In the genomic region with DNA sequence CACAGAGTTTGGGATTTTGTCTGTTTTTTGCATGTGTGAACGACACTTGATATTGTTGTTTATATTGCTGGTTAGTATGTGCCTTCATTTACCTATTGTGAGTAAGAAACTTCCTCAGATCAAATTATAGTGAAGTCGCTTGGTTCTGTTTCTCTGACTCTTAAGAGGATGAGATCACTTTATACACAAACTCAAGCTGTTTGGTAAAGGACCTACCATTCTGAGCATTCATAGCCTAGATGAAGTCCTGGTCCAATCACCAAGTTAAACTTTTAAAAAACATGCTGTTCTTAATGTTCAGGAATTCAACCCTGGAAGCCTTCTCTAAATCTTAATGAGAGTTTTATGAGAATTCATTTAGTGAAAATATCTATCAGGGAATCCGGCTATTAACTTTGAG, we compare ENCODE assay signal across 1 cellular context. TPM values are rescaled to one million over a fixed set of nuclear protein-coding genes. Genes with fewer than 3 reads are reported as not detected.
"Had no signal": no experiment of that assay in that cellular context is flagged by ENCODE, and none has a peak within 500 bp of the region (broad histone marks: within the 10 kb centered on the region; RNA-seq: fewer than 3 reads in every experiment).

No MANE protein-coding gene starts in this region.

RNA-seq across cellular contexts. Expression of gene GOLGA6L10, which starts 15.3 kb away (rescaled TPM):
- polyA plus RNA-seq: GM23248 had no signal
